8 cellular contexts compared by ENCODE assay signal in genomic region chr20:6583134-6583738, GRCh38.
DNase-seq lines count a peak whose midpoint lies in the region; ATAC-seq and TF ChIP-seq lines count a peak whose summit lies in the region.

No MANE protein-coding gene starts in this region.

- in situ Hi-C loops in astrocyte of the spinal cord (cut with HindIII; ENCODE audit: low sequenced_read_pairs): no loop called here

- H3K9me3 ChIP-seq in upper lobe of right lung: no peaks in the 10 kb centered on the region

- intact Hi-C loops in upper lobe of right lung (cut with DNase I): no loop called here

- TF ChIP-seq CTCF in AG09309 (IDR thresholded peaks at IDR 0.05; ENCODE audit: control insufficient read depth, insufficient read depth, low read depth, low read length, missing control alignments) (peak; percentile 68), astrocyte of the spinal cord (IDR thresholded peaks at IDR 0.05; ENCODE audit: low read depth, low read length) (peak; percentile 79), upper lobe of right lung (IDR thresholded peaks at IDR 0.05) (peak; percentile 72)

- H3K36me3 ChIP-seq in upper lobe of right lung: no peaks in the 10 kb centered on the region

- H3K27ac ChIP-seq in upper lobe of right lung: no peak overlapping the region

- ATAC-seq in GM18867 (IDR thresholded peaks at IDR 0.05; ENCODE audit: unreplicated experiment) (peak; percentile 77), HG03108 (IDR thresholded peaks at IDR 0.05; ENCODE audit: unreplicated experiment) (peak; percentile 73), upper lobe of right lung (peak; percentile 88)

- DNase-seq in AG09309 (ENCODE audit: low read depth) (no peak), NCI-H345 treated with DMSO at 0.1 percent for 48 hours (lab: John Stamatoyannopoulos, UW; ENCODE audit: unreplicated experiment) (peak; percentile 45), astrocyte of the spinal cord (ENCODE audit: low read depth, low spot score) (peak; percentile 68), iris pigment epithelial cell (ENCODE audit: low read depth) (peak; percentile 62), upper lobe of right lung (peak; percentile 62)
- no peak for DNase-seq in effector CD8-positive, alpha-beta T cell (lab: John Stamatoyannopoulos, UW)

- H3K4me1 ChIP-seq in upper lobe of right lung: no peaks in the 10 kb centered on the region

- no peaks in the 10 kb centered on the region for H3K27me3 ChIP-seq in upper lobe of right lung

- H3K4me3 ChIP-seq in AG09309 (ENCODE audit: control insufficient read depth, low read depth, low read length) (no peak overlapping the region), astrocyte of the spinal cord (ENCODE audit: low read depth, low read length) (no peak overlapping the region), upper lobe of right lung (no peak overlapping the region)

Comparison
In these comparisons a context has a peak if more than half of its experiments do, and no peak if none do; other contexts are left out.
1. DNase-seq: peak in NCI-H345 treated with DMSO at 0.1 percent for 48 hours (single experiment), astrocyte of the spinal cord (single experiment), iris pigment epithelial cell (single experiment) and upper lobe of right lung (single experiment); none in AG09309 (single experiment) and effector CD8-positive, alpha-beta T cell (single experiment).
2. Peak in every context shown above with its lines, with median percentiles within 50 percentile points of each other: CTCF ChIP-seq and ATAC-seq.